ENCODE assay signal across 17 cellular contexts in genomic region chr12:54301428-54302045, GRCh38. TPM values are rescaled to one million over a fixed set of nuclear protein-coding genes. Genes with fewer than 3 reads are reported as not detected.
DNase-seq lines count a peak whose midpoint lies in the region; ATAC-seq and TF ChIP-seq lines count a peak whose summit lies in the region.
"Had no signal": no experiment of that assay in that cellular context is flagged by ENCODE, and none has a peak within 500 bp of the region (broad histone marks: within the 10 kb centered on the region; RNA-seq: fewer than 3 reads in every experiment).

No MANE protein-coding gene starts in this region.

- H2AK5ac ChIP-seq in mesendoderm (ENCODE audit: low read length) = peak overlapping the region; percentile 64

- no peak overlapping the region for H3K4me3 Mint-ChIP-seq in chondrocyte (ENCODE audit: unreplicated experiment)
- peak overlapping the region; percentile 77 for H3K4me3 Mint-ChIP-seq in type B pancreatic cell
- H3K4me3 Mint-ChIP-seq in CD4-positive, alpha-beta memory T cell = peak overlapping the region in 1 of 8 donors; percentile 69
- peak overlapping the region in 1 of 2 donors; percentile 32 for H3K4me3 Mint-ChIP-seq in effector memory CD8-positive, alpha-beta T cell
- H3K4me3 Mint-ChIP-seq: CD4-positive, alpha-beta T cell had no signal

- no peak for ATAC-seq in GM21529 (IDR thresholded peaks at IDR 0.05; ENCODE audit: unreplicated experiment)
- ATAC-seq in effector memory CD8-positive, alpha-beta T cell (replicated peaks) = no peak

- peak overlapping the region; percentile 95 for H3K56ac ChIP-seq in mesendoderm (ENCODE audit: low read length)

- no peaks in the 10 kb centered on the region for H3K79me1 ChIP-seq in mesendoderm (ENCODE audit: low read length)

- H3K36me3 Mint-ChIP-seq in chondrocyte (ENCODE audit: low read depth) (no peaks in the 10 kb centered on the region), type B pancreatic cell (no peaks in the 10 kb centered on the region)
- H3K36me3 Mint-ChIP-seq in CD4-positive, alpha-beta memory T cell = no peaks in the 10 kb centered on the region
- no peaks in the 10 kb centered on the region for H3K36me3 Mint-ChIP-seq in effector memory CD8-positive, alpha-beta T cell (ENCODE audit: insufficient read depth)

- H3K9ac ChIP-seq in mesendoderm (ENCODE audit: low read length) = peak overlapping the region; percentile 73

- H3K27me3 Mint-ChIP-seq in chondrocyte (ENCODE audit: low read depth) (peaks cover 13% of the 10 kb centered on the region), type B pancreatic cell (peaks cover 21% of the 10 kb centered on the region)
- peaks cover 24 to 45% of the 10 kb centered on the region in 2 donors for H3K27me3 Mint-ChIP-seq in CD4-positive, alpha-beta memory T cell
- H3K27me3 Mint-ChIP-seq in effector memory CD8-positive, alpha-beta T cell = peaks cover 37 to 47% of the 10 kb centered on the region in 2 donors

- peaks cover 17% of the 10 kb centered on the region for H3K4me1 ChIP-seq in mesendoderm (ENCODE audit: control insufficient read depth, low read depth, low read length)
- peaks cover 27% of the 10 kb centered on the region for H3K4me1 ChIP-seq in CD4-positive, alpha-beta memory T cell (ENCODE audit: insufficient read depth, low read length)

- H2BK120ac ChIP-seq in mesendoderm (ENCODE audit: low read depth, low read length) = no peak overlapping the region

- H3K9me3 ChIP-seq in CD4-positive, alpha-beta memory T cell (ENCODE audit: control insufficient read depth in 1 of 2, low read length in 2 of 2) = no peaks in the 10 kb centered on the region
- H3K9me3 ChIP-seq: mucosa of descending colon, psoas muscle, thoracic aorta had no signal

- no peaks in the 10 kb centered on the region for H3K36me3 ChIP-seq in mesendoderm (ENCODE audit: control insufficient read depth, insufficient read depth, low read length)
- no peaks in the 10 kb centered on the region for H3K36me3 ChIP-seq in CD4-positive, alpha-beta memory T cell (ENCODE audit: insufficient read depth, low read length)
- H3K36me3 ChIP-seq: thoracic aorta had no signal

- H3K27ac Mint-ChIP-seq in chondrocyte (ENCODE audit: unreplicated experiment) (no peak overlapping the region), type B pancreatic cell (no peak overlapping the region)
- H3K27ac Mint-ChIP-seq in CD4-positive, alpha-beta memory T cell = no peak overlapping the region
- no peak overlapping the region for H3K27ac Mint-ChIP-seq in effector memory CD8-positive, alpha-beta T cell
- H3K27ac Mint-ChIP-seq: CD4-positive, alpha-beta T cell had no signal

- H3K4me3 ChIP-seq in mesendoderm (ENCODE audit: low read length) = peak overlapping the region; percentile 14
- no peak overlapping the region for H3K4me3 ChIP-seq in CD4-positive, alpha-beta memory T cell (ENCODE audit: low read length in 2 of 2)
- H3K4me3 ChIP-seq: mucosa of descending colon had no signal

- H2BK5ac ChIP-seq in mesendoderm (ENCODE audit: low read length) = peak overlapping the region; percentile 86

- DNase-seq in NCI-H146 (lab: John Stamatoyannopoulos, UW) (peak; percentile 31), NCI-H146 treated with DMSO at 0.1 percent for 48 hours (lab: John Stamatoyannopoulos, UW; ENCODE audit: unreplicated experiment) (no peak), chondrocyte (ENCODE audit: low spot score) (peak; percentile 51), mesendoderm (peak; percentile 75), type B pancreatic cell (ENCODE audit: extremely low spot score, unreplicated experiment) (no peak)
- no peak for DNase-seq in CD4-positive, alpha-beta memory T cell
- no peak for DNase-seq in effector memory CD8-positive, alpha-beta T cell
- DNase-seq: effector CD4-positive, alpha-beta T cell; NCI-H1105 treated with DMSO at 0.1 percent for 48 hours had no signal

- no peak overlapping the region for H4K8ac ChIP-seq in mesendoderm (ENCODE audit: low read depth, low read length)

- peak overlapping the region; percentile 21 for H3K27ac ChIP-seq in mesendoderm (ENCODE audit: low read depth, low read length)
- no peak overlapping the region for H3K27ac ChIP-seq in CD4-positive, alpha-beta memory T cell (ENCODE audit: low read depth, low read length)
- H3K27ac ChIP-seq: 22Rv1, thoracic aorta, VCaP had no signal

- no peaks in the 10 kb centered on the region for H3K9me3 Mint-ChIP-seq in chondrocyte (ENCODE audit: low read depth)
- H3K9me3 Mint-ChIP-seq in type B pancreatic cell = no peaks in the 10 kb centered on the region
- no peaks in the 10 kb centered on the region for H3K9me3 Mint-ChIP-seq in CD4-positive, alpha-beta memory T cell
- no peaks in the 10 kb centered on the region for H3K9me3 Mint-ChIP-seq in effector memory CD8-positive, alpha-beta T cell
- H3K9me3 Mint-ChIP-seq: CD4-positive, alpha-beta T cell had no signal

- intact Hi-C loops in CD4-positive, alpha-beta memory T cell (cut with micrococcal nuclease) = no loop called here

- no peak overlapping the region for H3K4ac ChIP-seq in mesendoderm (ENCODE audit: low read depth, low read length)

- H4K5ac ChIP-seq in mesendoderm (ENCODE audit: low read length) = peak overlapping the region; percentile 59

- no peak for TF ChIP-seq CTCF in chondrocyte (IDR thresholded peaks at IDR 0.05)
- TF ChIP-seq CTCF in type B pancreatic cell (conservative IDR thresholded peaks at IDR 0.05) = no peak

- no CpG with 5 or more reads among the region's 1 CpG for WGBS in mesendoderm (ENCODE audit: extremely low coverage, insufficient coverage, low lambda C conversion rate)

- no peak overlapping the region for H3K23ac ChIP-seq in mesendoderm (ENCODE audit: low read length)

- H3K4me2 ChIP-seq in mesendoderm (ENCODE audit: low read length) = peak overlapping the region; percentile 82

- no peaks in the 10 kb centered on the region for H3K27me3 ChIP-seq in mesendoderm (ENCODE audit: insufficient read depth, low read length, poor library complexity)
- H3K27me3 ChIP-seq in CD4-positive, alpha-beta memory T cell (ENCODE audit: insufficient read depth, low read length) = peaks cover 19% of the 10 kb centered on the region

- POLR2A ChIA-PET in CD4-positive, alpha-beta memory T cell (lab: Charles Lee; ENCODE audit: partially characterized antibody) = interaction anchor here (3.3 to 4.5 kb wide), 2 partner anchors 21 to 23 kb away, joined by 12 to 16 read pairs; partner anchors contain the start of genes CBX5, COPZ1 and HNRNPA1

- CTCF ChIA-PET in CD4-positive, alpha-beta memory T cell (lab: Charles Lee; ENCODE audit: partially characterized antibody) = interaction anchor here (0.7 to 2.2 kb wide), 6 partner anchors 9 to 67 kb away, joined by 3 to 8 read pairs (median 3); partner anchors contain the start of gene COPZ1

- H2BK15ac ChIP-seq in mesendoderm (replicated peaks; ENCODE audit: low read depth) = no peak overlapping the region

- H3K4me1 Mint-ChIP-seq in chondrocyte (ENCODE audit: low read depth) (peaks cover 16% of the 10 kb centered on the region), type B pancreatic cell (ENCODE audit: unreplicated experiment) (peaks cover 29% of the 10 kb centered on the region)
- peaks cover 9 to 40% (median 22%) of the 10 kb centered on the region in 4 donors for H3K4me1 Mint-ChIP-seq in CD4-positive, alpha-beta memory T cell
- peaks cover 24 to 29% of the 10 kb centered on the region in 2 donors for H3K4me1 Mint-ChIP-seq in effector memory CD8-positive, alpha-beta T cell (ENCODE audit: low read depth in 2 of 2)

- no peaks in the 10 kb centered on the region for H3K79me2 ChIP-seq in mesendoderm (ENCODE audit: control insufficient read depth, insufficient read depth, low read length)

- H3K18ac ChIP-seq in mesendoderm (ENCODE audit: low read length) = no peak overlapping the region

RNA-seq across cellular contexts. Expression of gene NFE2, which starts 0.7 kb away (rescaled TPM):
- total RNA-seq in chondrocyte (not detected in 3 replicates), type B pancreatic cell (ENCODE audit: low replicate concordance) (0.24 and 0.65 TPM in 2 replicates)
- polyA plus RNA-seq in mesendoderm (2013, experiment 1 of 2) = 1.4 TPM
- 1.7 TPM for polyA plus RNA-seq in mesendoderm (2013, experiment 2 of 2)
- not detected for total RNA-seq in CD4-positive, alpha-beta memory T cell
- under 1 TPM in 1 of 2 donors, not detected in 1; 0.25 TPM for polyA plus RNA-seq in CD4-positive, alpha-beta memory T cell
- total RNA-seq: activated CD8-positive, alpha-beta memory T cell treated with anti-CD3 and anti-CD28 coated beads for 36 hours had no signal

RNA-seq across cellular contexts. Expression of gene HNRNPA1, which starts 21.0 kb away (rescaled TPM):
- total RNA-seq in chondrocyte (485 to 774 TPM (median 502 TPM) in 3 replicates), type B pancreatic cell (ENCODE audit: low replicate concordance) (1,366 and 2,469 TPM in 2 replicates)
- 2,676 TPM for polyA plus RNA-seq in mesendoderm (2013, experiment 1 of 2)
- 2,661 TPM for polyA plus RNA-seq in mesendoderm (2013, experiment 2 of 2)
- 1,000 to 10,000 TPM in 1 of 2 experiments, 100 to 1,000 TPM in 1; 986 to 1,061 TPM for total RNA-seq in CD4-positive, alpha-beta memory T cell
- polyA plus RNA-seq in CD4-positive, alpha-beta memory T cell = 100 to 1,000 TPM; 756 to 958 TPM

RNA-seq across cellular contexts. Expression of gene CBX5, which starts 21.6 kb away (rescaled TPM):
- total RNA-seq in chondrocyte (79.4 to 141 TPM (median 81.8 TPM) in 3 replicates), type B pancreatic cell (ENCODE audit: low replicate concordance) (87.8 and 227 TPM in 2 replicates)
- polyA plus RNA-seq in mesendoderm (2013, experiment 1 of 2) = 88.5 TPM
- 87.9 TPM for polyA plus RNA-seq in mesendoderm (2013, experiment 2 of 2)
- total RNA-seq in CD4-positive, alpha-beta memory T cell = 10 to 100 TPM; 71.0 to 76.3 TPM
- 10 to 100 TPM; 13.3 to 19.2 TPM for polyA plus RNA-seq in CD4-positive, alpha-beta memory T cell

RNA-seq across cellular contexts. Expression of gene COPZ1, which starts 23.4 kb away (rescaled TPM):
- total RNA-seq in chondrocyte (101 to 119 TPM (median 108 TPM) in 3 replicates), type B pancreatic cell (ENCODE audit: low replicate concordance) (196 and 229 TPM in 2 replicates)
- 105 TPM for polyA plus RNA-seq in mesendoderm (2013, experiment 1 of 2)
- polyA plus RNA-seq in mesendoderm (2013, experiment 2 of 2) = 99.7 TPM
- total RNA-seq in CD4-positive, alpha-beta memory T cell = 10 to 100 TPM; 81.6 to 92.0 TPM
- polyA plus RNA-seq in CD4-positive, alpha-beta memory T cell = 100 to 1,000 TPM; 149 to 200 TPM

Comparison
In these comparisons a context has a peak if more than half of its experiments do, and no peak if none do; other contexts are left out.
1. DNase-seq: peak in NCI-H146 (single experiment), chondrocyte (single experiment) and mesendoderm (single experiment); none in NCI-H146 treated with DMSO at 0.1 percent for 48 hours (single experiment), type B pancreatic cell (single experiment), CD4-positive, alpha-beta memory T cell (0 of 5) and effector memory CD8-positive, alpha-beta T cell (0 of 3).